ENCODE assay signal across 1 cellular context in genomic region chr3:142595951-142596725, GRCh38.
TF ChIP-seq lines count a peak whose summit lies in the region.

Gene PLS1, plus strand, starts transcription at chr3:142596393. Its CDS starts 67,845 bp downstream, at chr3:142664238.

TF ChIP-seq in HepG2, 621 proteins besides CTCF, POLR2A, EP300 and RAD21 (continued from another document and continues in another):
- TF ChIP-seq POLR2AphosphoS5 (IDR thresholded peaks at IDR 0.05; ENCODE audit: low read depth, low read length) (peak; percentile 97), RERE (CRISPR knock-in tag; IDR thresholded peaks at IDR 0.05; ENCODE audit: low read depth) (no peak), SRSF9 (IDR thresholded peaks at IDR 0.05; ENCODE audit: borderline replicate concordance, insufficient read depth, low read depth, low read length, poor library complexity, severe bottlenecking) (no peak), ZNF609 (CRISPR knock-in tag; IDR thresholded peaks at IDR 0.05; ENCODE audit: borderline replicate concordance) (no peak), ZNF800 (CRISPR knock-in tag; IDR thresholded peaks at IDR 0.05) (peak; percentile 89), ZFP36L1 (CRISPR knock-in tag; IDR thresholded peaks at IDR 0.05) (no peak), CBX2 (IDR thresholded peaks at IDR 0.05; ENCODE audit: low read depth, low read length) (no peak), CBX2 (CRISPR knock-in tag; IDR thresholded peaks at IDR 0.05; ENCODE audit: low read depth) (no peak), AFF4 (CRISPR knock-in tag; IDR thresholded peaks at IDR 0.05) (no peak), ZNF263 (CRISPR knock-in tag; IDR thresholded peaks at IDR 0.05) (peak; percentile 24; the same call in 1 of the 2 replicates), MTERF4 (CRISPR knock-in tag; IDR thresholded peaks at IDR 0.05) (peak; percentile 52), SP5 (CRISPR knock-in tag; IDR thresholded peaks at IDR 0.05; ENCODE audit: borderline replicate concordance, low read depth) (no peak), SMYD3 (CRISPR knock-in tag; IDR thresholded peaks at IDR 0.05) (peak; percentile 93; the same call in 1 of the 2 replicates), GABPA (IDR thresholded peaks at IDR 0.05; ENCODE audit: low read depth, low read length) (no peak), GABPA (CRISPR knock-in tag; IDR thresholded peaks at IDR 0.05; ENCODE audit: low read depth) (peak; percentile 28; the same call in 1 of the 2 replicates), THYN1 (CRISPR knock-in tag; IDR thresholded peaks at IDR 0.05; ENCODE audit: borderline replicate concordance, low read depth) (no peak), ZNF782 (CRISPR knock-in tag; IDR thresholded peaks at IDR 0.05; ENCODE audit: borderline replicate concordance) (no peak), ZBTB42 (CRISPR knock-in tag; IDR thresholded peaks at IDR 0.05) (peak; percentile 56), SALL1 (CRISPR knock-in tag; IDR thresholded peaks at IDR 0.05) (peak; percentile 95), ZNF101 (CRISPR knock-in tag; IDR thresholded peaks at IDR 0.05; ENCODE audit: borderline replicate concordance, low read depth) (no peak), SUZ12 (IDR thresholded peaks at IDR 0.05; ENCODE audit: low read depth, low read length) (no peak), ZMYM2 (CRISPR knock-in tag; IDR thresholded peaks at IDR 0.05) (peak; percentile 73), CAMTA2 (CRISPR knock-in tag; IDR thresholded peaks at IDR 0.05; ENCODE audit: borderline replicate concordance) (peak; percentile 41; the same call in 1 of the 2 replicates), ZNF781 (CRISPR knock-in tag; IDR thresholded peaks at IDR 0.05; ENCODE audit: borderline replicate concordance, not compliant biosample characterization) (peak; percentile 80), ZNF232 (CRISPR knock-in tag; IDR thresholded peaks at IDR 0.05; ENCODE audit: borderline replicate concordance) (peak; percentile 38; the same call in 1 of the 2 replicates), POLR2G (IDR thresholded peaks at IDR 0.05; ENCODE audit: low read depth, low read length) (peak; percentile 96), PHF8 (CRISPR knock-in tag; IDR thresholded peaks at IDR 0.05) (peak; percentile 83), GTF2F1 (IDR thresholded peaks at IDR 0.05; ENCODE audit: low read length) (no peak), MAFG (CRISPR knock-in tag; IDR thresholded peaks at IDR 0.05) (no peak), STAT5B (CRISPR knock-in tag; IDR thresholded peaks at IDR 0.05) (no peak), ZBTB33 (CRISPR knock-in tag; IDR thresholded peaks at IDR 0.05) (peak; percentile 29; the same call in 1 of the 2 replicates)
- TF ChIP-seq, protein P1, sequence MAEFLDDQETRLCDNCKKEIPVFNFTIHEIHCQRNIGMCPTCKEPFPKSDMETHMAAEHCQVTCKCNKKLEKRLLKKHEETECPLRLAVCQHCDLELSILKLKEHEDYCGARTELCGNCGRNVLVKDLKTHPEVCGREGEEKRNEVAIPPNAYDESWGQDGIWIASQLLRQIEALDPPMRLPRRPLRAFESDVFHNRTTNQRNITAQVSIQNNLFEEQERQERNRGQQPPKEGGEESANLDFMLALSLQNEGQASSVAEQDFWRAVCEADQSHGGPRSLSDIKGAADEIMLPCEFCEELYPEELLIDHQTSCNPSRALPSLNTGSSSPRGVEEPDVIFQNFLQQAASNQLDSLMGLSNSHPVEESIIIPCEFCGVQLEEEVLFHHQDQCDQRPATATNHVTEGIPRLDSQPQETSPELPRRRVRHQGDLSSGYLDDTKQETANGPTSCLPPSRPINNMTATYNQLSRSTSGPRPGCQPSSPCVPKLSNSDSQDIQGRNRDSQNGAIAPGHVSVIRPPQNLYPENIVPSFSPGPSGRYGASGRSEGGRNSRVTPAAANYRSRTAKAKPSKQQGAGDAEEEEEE (CRISPR knock-in tag; IDR thresholded peaks at IDR 0.05; ENCODE audit: borderline replicate concordance) = no peak
- TF ChIP-seq, protein P2, sequence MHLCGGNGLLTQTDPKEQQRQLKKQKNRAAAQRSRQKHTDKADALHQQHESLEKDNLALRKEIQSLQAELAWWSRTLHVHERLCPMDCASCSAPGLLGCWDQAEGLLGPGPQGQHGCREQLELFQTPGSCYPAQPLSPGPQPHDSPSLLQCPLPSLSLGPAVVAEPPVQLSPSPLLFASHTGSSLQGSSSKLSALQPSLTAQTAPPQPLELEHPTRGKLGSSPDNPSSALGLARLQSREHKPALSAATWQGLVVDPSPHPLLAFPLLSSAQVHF (CRISPR knock-in tag; IDR thresholded peaks at IDR 0.05) = peak; percentile 75; the same call in 1 of the 2 replicates
- TF ChIP-seq, protein P3, sequence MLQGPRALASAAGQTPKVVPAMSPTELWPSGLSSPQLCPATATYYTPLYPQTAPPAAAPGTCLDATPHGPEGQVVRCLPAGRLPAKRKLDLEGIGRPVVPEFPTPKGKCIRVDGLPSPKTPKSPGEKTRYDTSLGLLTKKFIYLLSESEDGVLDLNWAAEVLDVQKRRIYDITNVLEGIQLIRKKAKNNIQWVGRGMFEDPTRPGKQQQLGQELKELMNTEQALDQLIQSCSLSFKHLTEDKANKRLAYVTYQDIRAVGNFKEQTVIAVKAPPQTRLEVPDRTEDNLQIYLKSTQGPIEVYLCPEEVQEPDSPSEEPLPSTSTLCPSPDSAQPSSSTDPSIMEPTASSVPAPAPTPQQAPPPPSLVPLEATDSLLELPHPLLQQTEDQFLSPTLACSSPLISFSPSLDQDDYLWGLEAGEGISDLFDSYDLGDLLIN (CRISPR knock-in tag; IDR thresholded peaks at IDR 0.05; ENCODE audit: borderline replicate concordance) = no peak; the same call in 1 of the 2 replicates
